Comparison of ENCODE assay signal across 9 cellular contexts in the genomic region with DNA sequence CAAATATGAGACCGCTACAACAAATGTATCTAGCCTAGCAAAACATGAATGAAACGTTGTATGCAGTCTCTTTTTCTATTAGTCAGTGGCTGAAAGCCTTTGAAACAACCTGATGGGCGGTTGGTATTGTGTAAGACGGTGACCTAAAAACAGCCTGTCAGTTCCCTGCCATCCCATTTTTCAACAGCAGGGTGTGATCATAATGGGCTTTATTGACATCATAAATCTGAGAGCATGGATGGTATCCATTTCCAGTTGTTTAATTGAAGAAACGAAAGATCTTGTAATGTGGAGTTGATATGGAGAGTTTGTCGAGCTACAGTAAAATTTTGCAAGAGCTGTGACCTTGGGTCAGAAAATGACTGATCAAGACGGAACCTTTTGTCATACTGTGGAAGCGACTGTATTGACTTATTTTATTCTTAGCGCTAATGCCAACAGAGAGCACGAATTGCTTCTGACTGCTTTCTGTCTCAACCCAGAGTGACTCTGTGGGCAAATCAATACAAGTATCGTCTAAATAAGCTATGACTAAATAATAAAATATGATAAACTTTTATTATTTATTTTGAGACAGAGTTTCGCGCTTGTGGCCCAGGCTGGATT. TPM values are rescaled to one million over a fixed set of nuclear protein-coding genes. Genes with fewer than 3 reads are reported as not detected.
DNase-seq lines count a peak whose midpoint lies in the region; ATAC-seq and TF ChIP-seq lines count a peak whose summit lies in the region.
"Had no signal": no experiment of that assay in that cellular context is flagged by ENCODE, and none has a peak within 500 bp of the region (broad histone marks: within the 10 kb centered on the region; RNA-seq: fewer than 3 reads in every experiment).

No MANE protein-coding gene starts in this region.

- ATAC-seq in GM23338 (peak; percentile 68), esophagus mucosa (peak; percentile 68), HG03175 (IDR thresholded peaks at IDR 0.05; ENCODE audit: unreplicated experiment) (no peak), GM18870 (IDR thresholded peaks at IDR 0.05; ENCODE audit: unreplicated experiment) (no peak)

- no peaks in the 10 kb centered on the region for H3K36me3 Mint-ChIP-seq in GM23338 (ENCODE audit: low read depth)
- H3K36me3 Mint-ChIP-seq: memory B cell had no signal

- H4K20me1 ChIP-seq in GM23338 (replicated peaks; ENCODE audit: insufficient read depth), result no peaks in the 10 kb centered on the region

- H3K36me3 ChIP-seq in GM23338 (ENCODE audit: insufficient read depth), result no peaks in the 10 kb centered on the region

- H3K4me3 Mint-ChIP-seq in GM23338, result no peak overlapping the region
- H3K4me3 Mint-ChIP-seq: memory B cell had no signal

- H3K27ac ChIP-seq in 22Rv1, result no peak overlapping the region
- H3K27ac ChIP-seq in GM23338 (ENCODE audit: low read depth), result no peak overlapping the region

- TF ChIP-seq CTCF in 22Rv1 (IDR thresholded peaks at IDR 0.05), result peak; percentile 24
- peak; percentile 21 to 43; a peak in 3 of 4 replicates for TF ChIP-seq CTCF in GM23338 (conservative IDR thresholded peaks at IDR 0.05; ENCODE audit: low read depth in 2 of 2)

- no peaks in the 10 kb centered on the region for H3K79me2 ChIP-seq in GM23338 (replicated peaks; ENCODE audit: insufficient read depth)

- no peaks in the 10 kb centered on the region for H3K9me3 Mint-ChIP-seq in GM23338
- H3K9me3 Mint-ChIP-seq: memory B cell had no signal

- no peak overlapping the region for H3K27ac Mint-ChIP-seq in GM23338
- H3K27ac Mint-ChIP-seq: memory B cell had no signal

- DNase-seq in GM23338 (ENCODE audit: low spot score) (peak; percentile 54), OCI-M1 (lab: John Stamatoyannopoulos, UW) (peak; percentile 67), ureter (ENCODE audit: low spot score) (no peak), GM19238 (ENCODE audit: insufficient read length, low spot score) (no peak)

- no peaks in the 10 kb centered on the region for H3K9me2 ChIP-seq in GM23338 (ENCODE audit: insufficient read depth)

- no peaks in the 10 kb centered on the region for H3K4me1 ChIP-seq in GM23338 (ENCODE audit: insufficient read depth)

- H3F3A ChIP-seq in GM23338 (replicated peaks; ENCODE audit: low read depth), result no peaks in the 10 kb centered on the region

- H3K27me3 ChIP-seq in GM23338 (ENCODE audit: insufficient read depth), result no peaks in the 10 kb centered on the region

- H3K4me3 ChIP-seq in GM23338, result no peak overlapping the region

- peaks cover 2% of the 10 kb centered on the region for H3K27me3 Mint-ChIP-seq in GM23338 (ENCODE audit: insufficient read depth, low read depth, poor library complexity)

- no peak overlapping the region for H2AFZ ChIP-seq in GM23338

- peaks cover 2% of the 10 kb centered on the region; the same call in 1 of the 3 replicates for H3K4me1 Mint-ChIP-seq in GM23338
- H3K4me1 Mint-ChIP-seq: memory B cell had no signal

- no peak overlapping the region for H3K4me2 ChIP-seq in GM23338

TF ChIP-seq in GM23338, 12 proteins besides CTCF, POLR2A, EP300 and RAD21 (continues in another document):
- no peak for TF ChIP-seq NANOG (IDR thresholded peaks at IDR 0.05; ENCODE audit: borderline replicate concordance)
- TF ChIP-seq, protein P1, sequence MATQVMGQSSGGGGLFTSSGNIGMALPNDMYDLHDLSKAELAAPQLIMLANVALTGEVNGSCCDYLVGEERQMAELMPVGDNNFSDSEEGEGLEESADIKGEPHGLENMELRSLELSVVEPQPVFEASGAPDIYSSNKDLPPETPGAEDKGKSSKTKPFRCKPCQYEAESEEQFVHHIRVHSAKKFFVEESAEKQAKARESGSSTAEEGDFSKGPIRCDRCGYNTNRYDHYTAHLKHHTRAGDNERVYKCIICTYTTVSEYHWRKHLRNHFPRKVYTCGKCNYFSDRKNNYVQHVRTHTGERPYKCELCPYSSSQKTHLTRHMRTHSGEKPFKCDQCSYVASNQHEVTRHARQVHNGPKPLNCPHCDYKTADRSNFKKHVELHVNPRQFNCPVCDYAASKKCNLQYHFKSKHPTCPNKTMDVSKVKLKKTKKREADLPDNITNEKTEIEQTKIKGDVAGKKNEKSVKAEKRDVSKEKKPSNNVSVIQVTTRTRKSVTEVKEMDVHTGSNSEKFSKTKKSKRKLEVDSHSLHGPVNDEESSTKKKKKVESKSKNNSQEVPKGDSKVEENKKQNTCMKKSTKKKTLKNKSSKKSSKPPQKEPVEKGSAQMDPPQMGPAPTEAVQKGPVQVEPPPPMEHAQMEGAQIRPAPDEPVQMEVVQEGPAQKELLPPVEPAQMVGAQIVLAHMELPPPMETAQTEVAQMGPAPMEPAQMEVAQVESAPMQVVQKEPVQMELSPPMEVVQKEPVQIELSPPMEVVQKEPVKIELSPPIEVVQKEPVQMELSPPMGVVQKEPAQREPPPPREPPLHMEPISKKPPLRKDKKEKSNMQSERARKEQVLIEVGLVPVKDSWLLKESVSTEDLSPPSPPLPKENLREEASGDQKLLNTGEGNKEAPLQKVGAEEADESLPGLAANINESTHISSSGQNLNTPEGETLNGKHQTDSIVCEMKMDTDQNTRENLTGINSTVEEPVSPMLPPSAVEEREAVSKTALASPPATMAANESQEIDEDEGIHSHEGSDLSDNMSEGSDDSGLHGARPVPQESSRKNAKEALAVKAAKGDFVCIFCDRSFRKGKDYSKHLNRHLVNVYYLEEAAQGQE (IDR thresholded peaks at IDR 0.05; ENCODE audit: unreplicated experiment), result no peak

RNA-seq across cellular contexts. Expression of a gene that starts 12.3 kb away (rescaled TPM):
- total RNA-seq in GM23338 (2014; rRNA removed; shearing (Covaris generic)), result 6.3 and 7.3 TPM in 2 replicates
- 7.7 and 8.7 TPM in 2 replicates for polyA plus RNA-seq in GM23338 (2016; fragmentation: Nextera tagmentation; extraction: Ambion mirVana)
- total RNA-seq in esophagus mucosa (not detected), ureter (not detected)

RNA-seq across cellular contexts. Expression of a gene that starts 34.0 kb away (rescaled TPM):
- not detected in 2 replicates for total RNA-seq in GM23338 (2014; rRNA removed; shearing (Covaris generic))
- polyA plus RNA-seq in GM23338 (2016; fragmentation: Nextera tagmentation; extraction: Ambion mirVana), result 0.17 and 0.21 TPM in 2 replicates
- total RNA-seq in esophagus mucosa (1.4 TPM), ureter (12.9 TPM)

RNA-seq across cellular contexts. Expression of a gene that starts 57.3 kb away (rescaled TPM):
- total RNA-seq in GM23338 (2014; rRNA removed; shearing (Covaris generic)), result 17.3 and 21.0 TPM in 2 replicates
- polyA plus RNA-seq in GM23338 (2016; fragmentation: Nextera tagmentation; extraction: Ambion mirVana), result 23.9 and 24.2 TPM in 2 replicates
- total RNA-seq in esophagus mucosa (28.1 TPM), ureter (29.3 TPM)

RNA-seq across cellular contexts. Expression of a gene that starts 57.6 kb away (rescaled TPM):
- total RNA-seq in GM23338 (2014; rRNA removed; shearing (Covaris generic)), result 24.7 and 30.6 TPM in 2 replicates
- polyA plus RNA-seq in GM23338 (2016; fragmentation: Nextera tagmentation; extraction: Ambion mirVana), result 28.5 and 28.9 TPM in 2 replicates
- total RNA-seq in esophagus mucosa (16.9 TPM), ureter (37.5 TPM)

RNA-seq across cellular contexts. Expression of a gene that starts 58.7 kb away (rescaled TPM):
- 23.9 and 31.3 TPM in 2 replicates for total RNA-seq in GM23338 (2014; rRNA removed; shearing (Covaris generic))
- 29.6 and 30.4 TPM in 2 replicates for polyA plus RNA-seq in GM23338 (2016; fragmentation: Nextera tagmentation; extraction: Ambion mirVana)
- total RNA-seq in esophagus mucosa (44.0 TPM), ureter (27.2 TPM)

Comparison
In these comparisons a context has a peak if more than half of its experiments do, and no peak if none do; other contexts are left out.
1. ATAC-seq: peak in GM23338 (single experiment) and esophagus mucosa (single experiment); none in HG03175 (single experiment) and GM18870 (single experiment).
2. DNase-seq: peak in GM23338 (single experiment) and OCI-M1 (single experiment); none in ureter (single experiment) and GM19238 (single experiment).